8 cellular contexts compared by ENCODE assay signal in the genomic region with DNA sequence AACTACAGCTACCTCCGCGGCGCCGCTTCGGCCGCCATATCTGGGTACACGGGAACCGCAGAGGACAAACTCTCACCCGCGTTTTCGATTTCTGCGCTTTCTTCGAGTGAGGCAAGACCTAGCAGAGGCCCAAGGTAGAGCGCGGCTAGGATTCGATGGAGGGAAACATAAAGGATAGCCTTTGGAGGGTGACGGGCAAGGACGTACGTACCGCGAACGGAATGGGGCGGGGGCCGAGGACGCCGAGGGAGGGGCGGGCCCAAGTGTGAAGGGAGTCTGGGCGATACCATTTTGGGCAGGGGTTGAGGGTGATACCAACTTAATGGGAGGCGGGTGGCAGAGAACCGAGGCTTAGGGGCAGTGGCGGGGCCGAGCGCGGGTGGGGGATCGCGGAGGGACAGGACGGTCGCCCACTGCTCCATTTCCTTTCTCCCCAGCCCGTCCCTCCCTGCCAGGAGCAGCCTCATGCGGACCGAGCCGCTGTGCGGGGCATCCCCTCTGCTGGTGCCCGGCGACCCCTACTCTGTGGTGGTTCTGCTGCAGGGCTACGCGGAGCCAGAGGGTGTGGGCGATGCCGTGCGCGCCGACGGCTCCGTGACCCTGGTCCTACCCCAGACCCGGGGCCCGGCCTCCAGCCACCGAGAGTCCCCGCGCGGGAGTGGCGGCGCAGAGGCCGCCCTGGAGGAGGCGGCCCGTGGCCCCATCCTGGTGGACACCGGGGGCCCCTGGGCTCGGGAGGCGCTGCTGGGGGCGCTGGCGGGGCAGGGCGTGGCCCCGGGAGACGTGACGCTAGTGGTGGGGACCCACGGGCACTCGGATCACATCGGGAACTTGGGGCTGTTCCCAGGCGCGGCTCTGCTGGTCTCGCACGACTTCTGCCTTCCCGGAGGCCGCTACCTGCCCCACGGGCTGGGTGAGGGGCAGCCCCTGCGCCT. TPM values are rescaled to one million over a fixed set of nuclear protein-coding genes. Genes with fewer than 3 reads are reported as not detected.
DNase-seq lines count a peak whose midpoint lies in the region; ATAC-seq and TF ChIP-seq lines count a peak whose summit lies in the region.

A gene with protein sequence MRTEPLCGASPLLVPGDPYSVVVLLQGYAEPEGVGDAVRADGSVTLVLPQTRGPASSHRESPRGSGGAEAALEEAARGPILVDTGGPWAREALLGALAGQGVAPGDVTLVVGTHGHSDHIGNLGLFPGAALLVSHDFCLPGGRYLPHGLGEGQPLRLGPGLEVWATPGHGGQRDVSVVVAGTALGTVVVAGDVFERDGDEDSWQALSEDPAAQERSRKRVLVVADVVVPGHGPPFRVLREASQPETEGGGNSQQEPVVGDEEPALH (plus strand): TSS at position 37 of the 935 bp plus-strand sequence. CDS start 429 bp downstream, at position 466.

- H3K27ac ChIP-seq in thoracic aorta = peak within 1 kb of the TSS; percentile 96 to 98

- H3K9me3 ChIP-seq in thoracic aorta = no peaks in the 10 kb centered on the region

- peaks cover 9% of the 10 kb centered on the region for H3K36me3 Mint-ChIP-seq in activated naive CD8-positive, alpha-beta T cell treated with anti-CD3 and anti-CD28 coated beads for 36 hours
- H3K36me3 Mint-ChIP-seq in osteocyte (ENCODE audit: unreplicated experiment) = no peaks in the 10 kb centered on the region

- no peaks in the 10 kb centered on the region for H3K27me3 Mint-ChIP-seq in activated naive CD8-positive, alpha-beta T cell treated with anti-CD3 and anti-CD28 coated beads for 36 hours
- H3K27me3 Mint-ChIP-seq in osteocyte (ENCODE audit: unreplicated experiment) = no peaks in the 10 kb centered on the region

- H3K27ac Mint-ChIP-seq in activated naive CD8-positive, alpha-beta T cell treated with anti-CD3 and anti-CD28 coated beads for 36 hours = peak within 1 kb of the TSS; percentile 100
- peak within 1 kb of the TSS; percentile 100 for H3K27ac Mint-ChIP-seq in osteocyte (ENCODE audit: unreplicated experiment)

- H3K4me3 ChIP-seq in thoracic aorta = peak within 1 kb of the TSS; percentile 97

- H3K4me1 Mint-ChIP-seq in activated naive CD8-positive, alpha-beta T cell treated with anti-CD3 and anti-CD28 coated beads for 36 hours = peaks cover 24% of the 10 kb centered on the region
- peaks cover 23% of the 10 kb centered on the region for H3K4me1 Mint-ChIP-seq in osteocyte (ENCODE audit: unreplicated experiment)

- DNase-seq in GM04503 (ENCODE audit: low read depth) (peak; percentile 65), NCI-H1105 treated with DMSO at 0.1 percent for 48 hours (lab: John Stamatoyannopoulos, UW) (peak; percentile 83), SKM-1 (lab: John Stamatoyannopoulos, UW; ENCODE audit: unreplicated experiment) (peak; percentile 81), head of caudate nucleus (peak; percentile 86 to 98 (median 94)), osteocyte (ENCODE audit: extremely low spot score, unreplicated experiment) (peak; percentile 95), thoracic aorta (ENCODE audit: low spot score) (peak; percentile 65)
- DNase-seq in activated naive CD8-positive, alpha-beta T cell treated with anti-CD3 and anti-CD28 coated beads for 36 hours = peak; percentile 89

- H3K9me3 Mint-ChIP-seq in activated naive CD8-positive, alpha-beta T cell treated with anti-CD3 and anti-CD28 coated beads for 36 hours = no peaks in the 10 kb centered on the region
- H3K9me3 Mint-ChIP-seq in osteocyte (ENCODE audit: unreplicated experiment) = no peaks in the 10 kb centered on the region

- H3K36me3 ChIP-seq in thoracic aorta = no peaks in the 10 kb centered on the region

- H3K4me1 ChIP-seq in thoracic aorta (ENCODE audit: control insufficient read depth in 1 of 2, low read depth in 2 of 2) = peaks cover 13 to 37% of the 10 kb centered on the region in 2 donors

- no peak for TF ChIP-seq CTCF in osteocyte (IDR thresholded peaks at IDR 0.05)
- no peak for TF ChIP-seq CTCF in thoracic aorta (IDR thresholded peaks at IDR 0.05)

- H3K27me3 ChIP-seq in thoracic aorta (replicated peaks; ENCODE audit: insufficient read depth) = no peaks in the 10 kb centered on the region

- ATAC-seq in HG02588 (IDR thresholded peaks at IDR 0.05; ENCODE audit: unreplicated experiment) (peak; percentile 65), thoracic aorta (ENCODE audit: insufficient number of reproducible peaks, low FRiP score, low read depth) (peak; percentile 94)

- intact Hi-C loops in head of caudate nucleus (cut with DNase I) = no loop called here

- peak within 1 kb of the TSS; percentile 99 for H3K4me3 Mint-ChIP-seq in activated naive CD8-positive, alpha-beta T cell treated with anti-CD3 and anti-CD28 coated beads for 36 hours
- H3K4me3 Mint-ChIP-seq in osteocyte (ENCODE audit: unreplicated experiment) = peak within 1 kb of the TSS; percentile 99

RNA-seq across cellular contexts. Expression of the gene that starts here (rescaled TPM):
- total RNA-seq in activated naive CD8-positive, alpha-beta T cell treated with anti-CD3 and anti-CD28 coated beads for 36 hours = 1 to 10 TPM; 3.2 to 3.3 TPM
- 2.3 TPM in 2 replicates for total RNA-seq in osteocyte
- total RNA-seq in thoracic aorta = 1 to 10 TPM in 1 of 2 donors, not detected in 1; 1.1 TPM

Comparison
In these comparisons a context has a peak if more than half of its experiments do, and no peak if none do; other contexts are left out.
1. Peak in every context shown above with its lines: DNase-seq, ATAC-seq, H3K4me3 ChIP-seq and H3K27ac ChIP-seq.